ENCODE assay signal across 8 cellular contexts in genomic region chr10:110279062-110279986, GRCh38. TPM values are rescaled to one million over a fixed set of nuclear protein-coding genes. Genes with fewer than 3 reads are reported as not detected.
DNase-seq lines count a peak whose midpoint lies in the region; ATAC-seq lines count a peak whose summit lies in the region.

No MANE protein-coding gene starts in this region.

- no peak overlapping the region for H3K18ac ChIP-seq in neuronal stem cell (ENCODE audit: low read length)

- peaks cover 2 to 32% of the 10 kb centered on the region in 2 donors for H3K36me3 ChIP-seq in neuronal stem cell (replicated peaks in 1 of 2; ENCODE audit: control insufficient read depth in 2 of 2, insufficient read depth in 2 of 2, low read length in 2 of 2)

- no peaks in the 10 kb centered on the region for H3K79me1 ChIP-seq in neuronal stem cell (ENCODE audit: low read depth, low read length)

- H4K8ac ChIP-seq in neuronal stem cell (ENCODE audit: low read depth, low read length), result no peak overlapping the region

- H3K4me1 ChIP-seq in neuronal stem cell (ENCODE audit: control insufficient read depth in 2 of 2, insufficient read depth in 1 of 2, low read depth in 1 of 2, low read length in 2 of 2), result peaks cover 0 to 1% of the 10 kb centered on the region in 2 donors

- H3K27ac ChIP-seq in neuronal stem cell (replicated peaks; ENCODE audit: low read length), result no peak overlapping the region

- no peak overlapping the region for H2BK15ac ChIP-seq in neuronal stem cell (ENCODE audit: low read length)

- ATAC-seq in HG02885 (IDR thresholded peaks at IDR 0.05; ENCODE audit: poor library complexity, unreplicated experiment) (peak; percentile 51), HG02642 (IDR thresholded peaks at IDR 0.05; ENCODE audit: poor library complexity, unreplicated experiment) (no peak)

- H3K14ac ChIP-seq in neuronal stem cell (ENCODE audit: low read length), result no peak overlapping the region

- H3K9ac ChIP-seq in neuronal stem cell (ENCODE audit: low read depth, low read length, poor library complexity), result no peak overlapping the region

- WGBS in neuronal stem cell (ENCODE audit: extremely low coverage in 2 of 2, insufficient read length in 2 of 2, insufficient replicate concordance in 1 of 2), 2 donors, result no CpG with 5 or more reads among the region's 10 CpGs

- no peak overlapping the region for H3K23ac ChIP-seq in neuronal stem cell (ENCODE audit: low read depth, low read length, poor library complexity)

- no peak overlapping the region for H4K91ac ChIP-seq in neuronal stem cell (ENCODE audit: low read depth, low read length, poor library complexity)

- no peak overlapping the region for H2AK5ac ChIP-seq in neuronal stem cell (ENCODE audit: low read depth, low read length)

- DNase-seq in DMS79 (lab: John Stamatoyannopoulos, UW) (peak; percentile 5), NOMO-1 (lab: John Stamatoyannopoulos, UW; ENCODE audit: unreplicated experiment in 2 of 2) (peak; percentile 57 to 91), foreskin melanocyte (peak; percentile 71), neuronal stem cell (ENCODE audit: low spot score) (peak; percentile 30), NK-92 (lab: John Stamatoyannopoulos, UW; ENCODE audit: unreplicated experiment) (no peak)
- peak; percentile 7 for DNase-seq in activated gamma-delta T cell treated with anti-CD3 and anti-CD28 coated beads, Interleukin-2, amount 50 U/mL, for 16 hours (ENCODE audit: low read depth)

- no peak overlapping the region for H3K4ac ChIP-seq in neuronal stem cell (ENCODE audit: low read length)

- no peak overlapping the region for H3K4me3 ChIP-seq in neuronal stem cell (ENCODE audit: low read length in 2 of 2)

- H2AFZ ChIP-seq in neuronal stem cell (ENCODE audit: low read length), result no peak overlapping the region

- no peaks in the 10 kb centered on the region for H3K9me3 ChIP-seq in neuronal stem cell (replicated peaks in 1 of 2; ENCODE audit: control insufficient read depth in 2 of 2, insufficient read depth in 1 of 2, low read depth in 1 of 2, low read length in 2 of 2)

- H2BK12ac ChIP-seq in neuronal stem cell (ENCODE audit: low read length), result no peak overlapping the region

- H2BK120ac ChIP-seq in neuronal stem cell (ENCODE audit: low read depth, low read length), result no peak overlapping the region

- H3K4me2 ChIP-seq in neuronal stem cell (ENCODE audit: insufficient read depth, low read length, poor library complexity, severe bottlenecking), result no peak overlapping the region

- H3K27me3 ChIP-seq in neuronal stem cell (ENCODE audit: control insufficient read depth in 3 of 3, insufficient read depth in 3 of 3, low read depth in 1 of 3, low read length in 3 of 3), result no peaks in the 10 kb centered on the region

- no peak overlapping the region for H2BK5ac ChIP-seq in neuronal stem cell (ENCODE audit: low read length)

RNA-seq across cellular contexts. Expression of gene SMNDC1, which starts 25.4 kb away (rescaled TPM):
- polyA plus RNA-seq in neuronal stem cell (2013, experiment 1 of 2), result 35.7 TPM
- polyA plus RNA-seq in neuronal stem cell (2013, experiment 2 of 2), result 37.9 TPM
